Comparison of ENCODE assay signal across 27 cellular contexts in the genomic region with DNA sequence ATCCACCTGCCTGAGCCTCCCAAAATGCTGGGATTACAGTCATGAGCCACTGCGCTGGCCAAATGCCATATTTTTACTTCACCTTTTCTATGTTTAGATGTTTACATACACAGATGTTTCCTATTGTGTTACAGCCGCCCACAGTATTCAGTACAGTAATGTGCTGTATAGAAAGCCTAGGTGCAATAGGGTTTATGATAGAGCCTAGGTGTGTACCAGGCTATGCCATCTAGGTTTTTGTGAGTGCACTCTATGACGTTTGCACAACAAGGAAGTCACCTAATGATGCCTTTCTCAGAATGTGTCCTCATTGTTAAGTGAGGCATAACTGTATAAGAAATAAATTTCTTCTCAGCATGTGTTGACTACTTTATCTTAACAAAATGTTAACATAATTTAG.
"Had no signal": no experiment of that assay in that cellular context is flagged by ENCODE, and none has a peak within 500 bp of the region (broad histone marks: within the 10 kb centered on the region; RNA-seq: fewer than 3 reads in every experiment).

No MANE protein-coding gene starts in this region.

- FAIRE-seq: HepG2 had no signal

- H3K27me3 ChIP-seq: MG63 had no signal

- H3K9me3 ChIP-seq: MG63, SK-N-SH had no signal

- H3K27ac ChIP-seq: RWPE1 had no signal

- ATAC-seq: HepG2, Panc1, PC-3, T-cell had no signal

- H3K4me3 ChIP-seq: MG63 had no signal

- H3K36me3 ChIP-seq: MG63 had no signal

- DNase-seq: IMR-90; Karpas-422; KG1; MG63; NCI-H1092; NCI-H1105 treated with DMSO at 0.1 percent for 48 hours; NCI-H1417 treated with DMSO at 0.1 percent for 48 hours; NCI-H146; NCI-H1694 treated with DMSO at 0.1 percent for 48 hours; NCI-H1930; NCI-H2081; NCI-H2171; NCI-H226; NCI-H446; NCI-H510A; NCI-H524 treated with DMSO at 0.1 percent for 48 hours; NCI-H69; NCI-H774; NK-92 treated with Interleukin-12 subunit alpha and Interleukin-12 subunit beta, amount 100 ng/mL, for 24 hours; PC-3; SHP77; SK-N-SH; SW 1271; T-cell had no signal

- H3K4me2 ChIP-seq: SK-N-SH had no signal

- H3K9ac ChIP-seq: SK-N-SH had no signal
